16 cellular contexts compared by ENCODE assay signal in genomic region chrX:41863343-41864203, GRCh38. TPM values are rescaled to one million over a fixed set of nuclear protein-coding genes. Genes with fewer than 3 reads are reported as not detected.
DNase-seq lines count a peak whose midpoint lies in the region; ATAC-seq and TF ChIP-seq lines count a peak whose summit lies in the region.
"Had no signal": no experiment of that assay in that cellular context is flagged by ENCODE, and none has a peak within 500 bp of the region (broad histone marks: within the 10 kb centered on the region; RNA-seq: fewer than 3 reads in every experiment).

No MANE protein-coding gene starts in this region.

- no peak overlapping the region for H3K27ac ChIP-seq in psoas muscle
- H3K27ac ChIP-seq: BLaER1 treated with 17β-estradiol and CSF1 and Interleukin-3, amounts not matched to agents 10 nM and 100 nM; heart left ventricle; left lung had no signal

- H3K27me3 ChIP-seq in psoas muscle (ENCODE audit: insufficient read depth in 3 of 3, low read length in 2 of 3): peaks cover 0 to 8% (median 0%) of the 10 kb centered on the region in 3 donors
- H3K27me3 ChIP-seq: left lung, MG63 had no signal

- TF ChIP-seq CTCF in psoas muscle (IDR thresholded peaks at IDR 0.05): peak; percentile 6
- no peak for TF ChIP-seq CTCF in WTC11 (IDR thresholded peaks at IDR 0.05)

- H3K27me3 Mint-ChIP-seq in activated naive CD4-positive, alpha-beta T cell treated with anti-CD3 and anti-CD28 coated beads for 36 hours (ENCODE audit: low read depth): no peaks in the 10 kb centered on the region
- H3K27me3 Mint-ChIP-seq in activated naive CD8-positive, alpha-beta T cell treated with anti-CD3 and anti-CD28 coated beads, Interleukin-2, amount 50 U/mL, for 24 hours: no peaks in the 10 kb centered on the region
- no peaks in the 10 kb centered on the region for H3K27me3 Mint-ChIP-seq in WTC11 (ENCODE audit: low read depth)
- H3K27me3 Mint-ChIP-seq: brain had no signal

- intact Hi-C loops in activated naive CD4-positive, alpha-beta T cell treated with anti-CD3 and anti-CD28 coated beads for 36 hours (cut with micrococcal nuclease): no loop called here
- intact Hi-C loops in psoas muscle (cut with DNase I): no loop called here

- POLR2A ChIA-PET in WTC11 (lab: Charles Lee): no interaction called here

- 74 to 98% (median 95%) methylated on average over 2 of the region's 2 CpGs for WGBS in psoas muscle, 3 donors

- no peak for ATAC-seq in activated naive CD8-positive, alpha-beta T cell treated with anti-CD3 and anti-CD28 coated beads, Interleukin-2, amount 50 U/mL, for 24 hours
- no peak for ATAC-seq in psoas muscle
- no peak for ATAC-seq in WTC11
- no peak for ATAC-seq in esophagus mucosa
- ATAC-seq: heart left ventricle, left lung had no signal

- peak overlapping the region; percentile 53 for H3K27ac Mint-ChIP-seq in activated naive CD4-positive, alpha-beta T cell treated with anti-CD3 and anti-CD28 coated beads for 36 hours
- peak overlapping the region; percentile 54 for H3K27ac Mint-ChIP-seq in activated naive CD8-positive, alpha-beta T cell treated with anti-CD3 and anti-CD28 coated beads, Interleukin-2, amount 50 U/mL, for 24 hours
- no peak overlapping the region for H3K27ac Mint-ChIP-seq in WTC11
- H3K27ac Mint-ChIP-seq: brain had no signal

- no peaks in the 10 kb centered on the region for H3K36me3 ChIP-seq in psoas muscle (ENCODE audit: insufficient read depth in 1 of 2, low read depth in 1 of 2)
- H3K36me3 ChIP-seq: BLaER1 treated with 17β-estradiol and CSF1 and Interleukin-3, amounts not matched to agents 10 nM and 100 nM; HAP-1; heart left ventricle; left lung; MG63 had no signal

- H3K4me1 ChIP-seq in psoas muscle: no peaks in the 10 kb centered on the region
- H3K4me1 ChIP-seq: BLaER1 treated with 17β-estradiol and CSF1 and Interleukin-3, amounts not matched to agents 10 nM and 100 nM; HAP-1; left lung had no signal

- no peak for DNase-seq in activated naive CD4-positive, alpha-beta T cell treated with anti-CD3 and anti-CD28 coated beads for 36 hours
- DNase-seq in activated naive CD4-positive, alpha-beta T cell (lab: John Stamatoyannopoulos, UW): no peak
- peak; percentile 11 for DNase-seq in NAMALWA (ENCODE audit: low spot score)
- no peak for DNase-seq in activated naive CD8-positive, alpha-beta T cell treated with anti-CD3 and anti-CD28 coated beads, Interleukin-2, amount 50 U/mL, for 24 hours
- DNase-seq in psoas muscle: no peak
- DNase-seq in KG1 (lab: John Stamatoyannopoulos, UW): no peak
- no peak for DNase-seq in WTC11 (ENCODE audit: low spot score)
- DNase-seq: heart left ventricle, left lung, MG63, NCI-H524 had no signal

- H3K4me1 Mint-ChIP-seq in activated naive CD4-positive, alpha-beta T cell treated with anti-CD3 and anti-CD28 coated beads for 36 hours (ENCODE audit: low read depth): peaks cover 36% of the 10 kb centered on the region
- H3K4me1 Mint-ChIP-seq in activated naive CD8-positive, alpha-beta T cell treated with anti-CD3 and anti-CD28 coated beads, Interleukin-2, amount 50 U/mL, for 24 hours: peaks cover 45% of the 10 kb centered on the region
- H3K4me1 Mint-ChIP-seq in WTC11: peaks cover 14% of the 10 kb centered on the region

- no peak overlapping the region for H3K4me3 Mint-ChIP-seq in activated naive CD4-positive, alpha-beta T cell treated with anti-CD3 and anti-CD28 coated beads for 36 hours
- no peak overlapping the region for H3K4me3 Mint-ChIP-seq in activated naive CD8-positive, alpha-beta T cell treated with anti-CD3 and anti-CD28 coated beads, Interleukin-2, amount 50 U/mL, for 24 hours
- no peak overlapping the region for H3K4me3 Mint-ChIP-seq in WTC11
- H3K4me3 Mint-ChIP-seq: brain, neural crest cell had no signal

- H3K9me3 Mint-ChIP-seq in activated naive CD4-positive, alpha-beta T cell treated with anti-CD3 and anti-CD28 coated beads for 36 hours: no peaks in the 10 kb centered on the region
- H3K9me3 Mint-ChIP-seq in activated naive CD8-positive, alpha-beta T cell treated with anti-CD3 and anti-CD28 coated beads, Interleukin-2, amount 50 U/mL, for 24 hours: no peaks in the 10 kb centered on the region
- 0 out of 2 replicates have a peak, but pooled peaks cover 5% of the 10 kb centered on the region for H3K9me3 Mint-ChIP-seq in WTC11

- CTCF ChIA-PET in activated naive CD4-positive, alpha-beta T cell treated with anti-CD3 and anti-CD28 coated beads for 36 hours (lab: Charles Lee): no interaction called here
- CTCF ChIA-PET in WTC11 (lab: Charles Lee): interaction anchor here (1.0 to 1.3 kb wide), 2 partner anchors 9 to 17 kb away, joined by 3 read pairs; no protein-coding TSS in a partner anchor

- H3K9me3 ChIP-seq in psoas muscle: no peaks in the 10 kb centered on the region
- H3K9me3 ChIP-seq: HAP-1, heart left ventricle, left lung, MG63 had no signal

- H3K36me3 Mint-ChIP-seq in activated naive CD4-positive, alpha-beta T cell treated with anti-CD3 and anti-CD28 coated beads for 36 hours (ENCODE audit: low read depth): no peaks in the 10 kb centered on the region
- no peaks in the 10 kb centered on the region for H3K36me3 Mint-ChIP-seq in activated naive CD8-positive, alpha-beta T cell treated with anti-CD3 and anti-CD28 coated beads, Interleukin-2, amount 50 U/mL, for 24 hours (ENCODE audit: low read depth)
- no peaks in the 10 kb centered on the region for H3K36me3 Mint-ChIP-seq in WTC11

- H3K4me3 ChIP-seq in psoas muscle: no peak overlapping the region
- H3K4me3 ChIP-seq: BLaER1 treated with 17β-estradiol and CSF1 and Interleukin-3, amounts not matched to agents 10 nM and 100 nM; HAP-1; heart left ventricle; left lung; MG63 had no signal

TF ChIP-seq in WTC11, 78 proteins besides CTCF, POLR2A, EP300 and RAD21:
- TF ChIP-seq ZNF423 (CRISPR knock-in tag; IDR thresholded peaks at IDR 0.05): no peak

RNA-seq across cellular contexts. Expression of gene CASK, which starts 59.8 kb away (rescaled TPM):
- 10 to 100 TPM; 15.4 to 18.9 TPM for total RNA-seq in activated naive CD4-positive, alpha-beta T cell treated with anti-CD3 and anti-CD28 coated beads for 36 hours
- total RNA-seq in psoas muscle (10 to 100 TPM in 3 of 4 donors, 1 to 10 TPM in 1; 9.7 to 19.4 (median 12.9) TPM), WTC11 (2021) (54.0 to 54.6 TPM (median 54.4 TPM) in 3 replicates), esophagus mucosa (56.3 TPM)
- polyA plus RNA-seq in psoas muscle: 1 to 10 TPM; 2.8 to 9.6 (median 3.2) TPM
